10 cellular contexts compared by ENCODE assay signal in the genomic region with DNA sequence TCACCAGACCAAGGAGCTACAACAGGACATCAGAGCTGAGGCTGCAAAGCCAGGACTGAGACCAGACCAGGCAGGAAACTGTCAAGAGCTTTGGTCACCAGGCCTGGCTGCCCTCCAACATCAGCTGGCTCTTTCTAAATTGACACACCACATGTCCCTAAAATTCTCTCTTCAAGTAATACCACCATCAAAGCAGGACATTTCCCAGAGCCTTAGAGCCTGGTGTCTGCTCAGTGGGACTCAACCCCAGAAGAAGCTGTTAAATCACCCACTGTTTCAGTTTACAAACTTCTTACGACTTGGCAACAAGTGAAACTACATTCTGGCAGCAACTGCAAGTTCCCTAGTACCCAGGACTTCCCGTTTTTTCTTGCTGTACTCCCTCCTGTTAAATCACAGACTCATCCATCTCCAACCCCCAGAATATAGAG. TPM values are rescaled to one million over a fixed set of nuclear protein-coding genes. Genes with fewer than 3 reads are reported as not detected.
A peak's percentile ranks its signal among the peaks of the same experiment; 100 is the strongest.
DNase-seq lines count a peak whose midpoint lies in the region; ATAC-seq and TF ChIP-seq lines count a peak whose summit lies in the region.
"Had no signal": no experiment of that assay in that cellular context is flagged by ENCODE, and none has a peak within 500 bp of the region (broad histone marks: within the 10 kb centered on the region; RNA-seq: fewer than 3 reads in every experiment).

No MANE protein-coding gene starts in this region.

- intact Hi-C loops in mucosa of descending colon (cut with DNase I, micrococcal nuclease): no loop called here

- ATAC-seq in mucosa of descending colon: peak; percentile 23
- ATAC-seq in HG03175 (IDR thresholded peaks at IDR 0.05; ENCODE audit: unreplicated experiment): no peak
- ATAC-seq in HG03135 (IDR thresholded peaks at IDR 0.05; ENCODE audit: unreplicated experiment): no peak
- no peak for ATAC-seq in HG03139 (IDR thresholded peaks at IDR 0.05; ENCODE audit: unreplicated experiment)
- ATAC-seq: foreskin keratinocyte had no signal

- H3K4me1 ChIP-seq in mucosa of descending colon (ENCODE audit: low read depth): peaks cover 3% of the 10 kb centered on the region
- H3K4me1 ChIP-seq: foreskin keratinocyte had no signal

- H3K9me3 ChIP-seq in mucosa of descending colon: no peaks in the 10 kb centered on the region
- H3K9me3 ChIP-seq: BLaER1 had no signal

- H3K27ac ChIP-seq in coronary artery: peak overlapping the region; percentile 46 to 76
- H3K27ac ChIP-seq: BLaER1, foreskin keratinocyte had no signal

- peak; percentile 46 for DNase-seq in A172 (ENCODE audit: low spot score)
- peak; percentile 33 for DNase-seq in NAMALWA (ENCODE audit: low spot score)
- peak; percentile 88 for DNase-seq in coronary artery (ENCODE audit: low spot score)
- peak in 1 of 3 donors; percentile 38 for DNase-seq in mucosa of descending colon
- DNase-seq in T-helper 9 cell: no peak
- DNase-seq: foreskin keratinocyte had no signal

- H3K4me3 ChIP-seq in coronary artery (peak overlapping the region; percentile 38), mucosa of descending colon (no peak overlapping the region)
- H3K4me3 ChIP-seq: BLaER1 had no signal

- no peak for TF ChIP-seq CTCF in coronary artery (IDR thresholded peaks at IDR 0.05)
- no peak for TF ChIP-seq CTCF in mucosa of descending colon (IDR thresholded peaks at IDR 0.05)

- no peaks in the 10 kb centered on the region for H3K36me3 ChIP-seq in mucosa of descending colon (ENCODE audit: low read depth)
- H3K36me3 ChIP-seq: BLaER1 had no signal

RNA-seq across cellular contexts. Expression of a gene that starts 3.8 kb away (rescaled TPM):
- 0.12 TPM in 1 of 2 replicates, not detected in the other for total RNA-seq in A172 (2014; rRNA removed; shearing (Covaris generic))
- total RNA-seq in mucosa of descending colon: 1 to 10 TPM in 1 of 3 donors, under 1 TPM in 1, not detected in 1; 0.53 to 2.2 TPM
